24 cellular contexts compared by ENCODE assay signal in genomic region chr9:121754655-121755436, GRCh38.
DNase-seq lines count a peak whose midpoint lies in the region; ATAC-seq, FAIRE-seq and TF ChIP-seq lines count a peak whose summit lies in the region.
"Had no signal": no experiment of that assay in that cellular context is flagged by ENCODE, and none has a peak within 500 bp of the region (broad histone marks: within the 10 kb centered on the region; RNA-seq: fewer than 3 reads in every experiment).

No MANE protein-coding gene starts in this region.

- no peak overlapping the region for H4K91ac ChIP-seq in IMR-90 (ENCODE audit: insufficient read depth, low read depth, low read length)

- H3K9ac ChIP-seq in IMR-90 (ENCODE audit: low read depth, low read length): no peak overlapping the region
- no peak overlapping the region for H3K9ac ChIP-seq in PC-3 (ENCODE audit: low read length)
- H3K9ac ChIP-seq: GM23248 had no signal

- H3K27me3 ChIP-seq in IMR-90 (ENCODE audit: control insufficient read depth, insufficient read depth, low read length) (no peaks in the 10 kb centered on the region), bronchial epithelial cell (ENCODE audit: control insufficient read depth, insufficient read depth, low read length) (no peaks in the 10 kb centered on the region), suprapubic skin (no peaks in the 10 kb centered on the region), PC-3 (ENCODE audit: low read length) (no peaks in the 10 kb centered on the region)
- H3K27me3 ChIP-seq: brain microvascular endothelial cell had no signal

- H3K4me3 ChIP-seq in IMR-90 (ENCODE audit: insufficient read depth, low read depth, low read length) (no peak overlapping the region), bronchial epithelial cell (ENCODE audit: low read depth, low read length) (no peak overlapping the region), suprapubic skin (no peak overlapping the region), PC-3 (ENCODE audit: low read length) (no peak overlapping the region)
- H3K4me3 ChIP-seq: GM23248, K562 had no signal

- no peak overlapping the region for H2BK5ac ChIP-seq in IMR-90 (ENCODE audit: low read depth, low read length, poor library complexity, severe bottlenecking)

- H2AK5ac ChIP-seq in IMR-90 (ENCODE audit: low read depth, low read length): no peak overlapping the region

- 89% methylated on average over 8 of the region's 15 CpGs; no CpG with 5 or more reads in 1 of the 2 experiments for WGBS in IMR-90 (ENCODE audit: extremely low coverage in 2 of 2, insufficient read length in 1 of 2), 2 experiments
- 56% methylated on average over 9 of the region's 15 CpGs for WGBS in suprapubic skin

- H4K20me1 ChIP-seq in IMR-90 (ENCODE audit: insufficient read depth, low read length) (peaks cover 69% of the 10 kb centered on the region), PC-3 (ENCODE audit: low read length) (no peaks in the 10 kb centered on the region)

- H3K23ac ChIP-seq in IMR-90 (ENCODE audit: low read depth, low read length): no peak overlapping the region

- TF ChIP-seq CTCF in IMR-90 (conservative IDR thresholded peaks at IDR 0.05; ENCODE audit: low read depth, low read length): no peak
- no peak for TF ChIP-seq CTCF in bronchial epithelial cell (IDR thresholded peaks at IDR 0.05; ENCODE audit: insufficient read depth, low read length, severe bottlenecking)
- no peak for TF ChIP-seq CTCF in suprapubic skin (IDR thresholded peaks at IDR 0.05)
- TF ChIP-seq CTCF in PC-3 (conservative IDR thresholded peaks at IDR 0.05; ENCODE audit: low read depth, low read length): no peak

- TF ChIP-seq RAD21 in IMR-90 (IDR thresholded peaks at IDR 0.05; ENCODE audit: low read length): no peak

- no peak overlapping the region for H2BK20ac ChIP-seq in IMR-90 (ENCODE audit: low read depth, low read length)

- H3F3A ChIP-seq in PC-3 (ENCODE audit: low read length, unreplicated experiment): no peaks in the 10 kb centered on the region

- H2BK120ac ChIP-seq in IMR-90 (ENCODE audit: low read depth, low read length): no peak overlapping the region

- H3K79me1 ChIP-seq in IMR-90 (ENCODE audit: low read depth in 1 of 2, low read length in 2 of 2): peaks cover 22 to 67% of the 10 kb centered on the region in 2 experiments; a peak in 3 of 4 replicates

- H3K18ac ChIP-seq in IMR-90 (ENCODE audit: low read depth, low read length): no peak overlapping the region

- H2AK9ac ChIP-seq in IMR-90 (replicated peaks; ENCODE audit: low read depth, low read length, poor library complexity): peak overlapping the region; percentile 36

- no peak overlapping the region for H3K14ac ChIP-seq in IMR-90 (replicated peaks; ENCODE audit: low read depth, low read length)

- H3K9me3 ChIP-seq in IMR-90 (ENCODE audit: control insufficient read depth, insufficient read depth, low read length) (no peaks in the 10 kb centered on the region), suprapubic skin (no peaks in the 10 kb centered on the region), PC-3 (ENCODE audit: low read length) (no peaks in the 10 kb centered on the region)

- DNase-seq in IMR-90 (no peak), bronchial epithelial cell (ENCODE audit: low read depth) (peak; percentile 65), left kidney (ENCODE audit: low read depth, low spot score) (peak; percentile 31), suprapubic skin (ENCODE audit: low spot score in 2 of 2) (no peak), hypothalamus (lab: John Stamatoyannopoulos, UW) (no peak), middle frontal gyrus (ENCODE audit: extremely low spot score, low spot score) (no peak), SIG-M5 (lab: John Stamatoyannopoulos, UW) (no peak), PC-3 (no peak)
- DNase-seq: activated CD4-positive, alpha-beta T cell treated with anti-CD3 and anti-CD28 coated beads, Interleukin-2, amount 50 U/mL, for 4 hours; activated effector memory CD4-positive, alpha-beta T cell treated with anti-CD3 and anti-CD28 coated beads, Interleukin-2, amount 50 U/mL, for 16 hours; activated naive CD8-positive, alpha-beta T cell treated with anti-CD3 and anti-CD28 coated beads, Interleukin-2, amount 50 U/mL, for 24 hours; brain microvascular endothelial cell; CD4-positive, CD25-positive, alpha-beta regulatory T cell; foreskin melanocyte; GM23248; islet precursor cell; mesenchymal stem cell; naive B cell; NCI-H146; NCI-H526; stimulated activated CD8-positive, alpha-beta memory T cell treated with anti-CD3 and anti-CD28 coated beads, Interleukin-4, amount 100 ng/mL, for 48 hours; WERI-Rb-1 had no signal

- no peak overlapping the region for H2AFZ ChIP-seq in IMR-90 (replicated peaks; ENCODE audit: low read length, poor library complexity)
- no peak overlapping the region for H2AFZ ChIP-seq in PC-3 (ENCODE audit: low read length)
- H2AFZ ChIP-seq: GM23248 had no signal

- no peak for TF ChIP-seq EP300 in suprapubic skin (IDR thresholded peaks at IDR 0.05)

- POLR2A ChIA-PET in IMR-90 (lab: Charles Lee; ENCODE audit: unreplicated experiment) (no interaction called here), PC-3 (lab: Charles Lee; ENCODE audit: unreplicated experiment) (no interaction called here)

- H3K4me1 ChIP-seq in IMR-90 (ENCODE audit: control insufficient read depth, insufficient read depth, low read length): peaks cover 9% of the 10 kb centered on the region
- H3K4me1 ChIP-seq in suprapubic skin: peaks cover 54% of the 10 kb centered on the region
- no peaks in the 10 kb centered on the region for H3K4me1 ChIP-seq in PC-3 (ENCODE audit: insufficient read depth, low read length)

- peaks cover 20% of the 10 kb centered on the region for H3K36me3 ChIP-seq in IMR-90 (ENCODE audit: control insufficient read depth, insufficient read depth, low read length)
- peaks cover 24% of the 10 kb centered on the region for H3K36me3 ChIP-seq in bronchial epithelial cell (ENCODE audit: control insufficient read depth, insufficient read depth, low read length)
- peaks cover 32% of the 10 kb centered on the region for H3K36me3 ChIP-seq in suprapubic skin
- no peaks in the 10 kb centered on the region for H3K36me3 ChIP-seq in PC-3 (ENCODE audit: low read depth, low read length)

- no peak for TF ChIP-seq POLR2A in IMR-90 (IDR thresholded peaks at IDR 0.05; ENCODE audit: low read depth, low read length)
- TF ChIP-seq POLR2A in suprapubic skin (IDR thresholded peaks at IDR 0.05): no peak

- H3K4me2 ChIP-seq in IMR-90 (ENCODE audit: low read depth, low read length) (no peak overlapping the region), PC-3 (ENCODE audit: low read length) (no peak overlapping the region)

- in situ Hi-C loops in IMR-90 (cut with MboI; ENCODE audit: low sequenced_read_pairs): no loop called here

- no peak overlapping the region for H3K4ac ChIP-seq in IMR-90 (ENCODE audit: low read depth, low read length)

- no TSS peak for BruUV-seq in IMR-90 (replicated peaks; lab: Mats Ljungman, UMichigan)
- BruUV-seq in PC-3 (replicated peaks; lab: Mats Ljungman, UMichigan): no TSS peak

- ATAC-seq in IMR-90 (ENCODE audit: low read depth) (no peak), PC-3 (no peak)
- ATAC-seq: activated naive CD8-positive, alpha-beta T cell treated with anti-CD3 and anti-CD28 coated beads, Interleukin-2, amount 50 U/mL, for 24 hours; K562; SK-N-SH treated with all-trans-retinoic acid at 6 μM for 48 hours had no signal

- no peak overlapping the region for H3K56ac ChIP-seq in IMR-90 (ENCODE audit: extremely low read depth, insufficient read depth, low read length)

- H3K9me1 ChIP-seq in IMR-90 (ENCODE audit: insufficient read depth, low read length): peaks cover 16% of the 10 kb centered on the region

- H4K8ac ChIP-seq in IMR-90 (ENCODE audit: low read depth in 2 of 2, low read length in 2 of 2): no peak overlapping the region

- no peak overlapping the region for H2BK15ac ChIP-seq in IMR-90 (ENCODE audit: low read depth, low read length)

- intact Hi-C loops in IMR-90 (cut with micrococcal nuclease): no loop called here
- intact Hi-C loops in PC-3 (cut with micrococcal nuclease): no loop called here

- dilution Hi-C loops in IMR-90 (cut with HindIII; ENCODE audit: low sequenced_read_pairs, unreplicated experiment): no loop called here

- FAIRE-seq in bronchial epithelial cell (lab: Jason Lieb, UNC): no peak
- FAIRE-seq: K562 had no signal

- no peaks in the 10 kb centered on the region for H3K9me2 ChIP-seq in PC-3 (replicated peaks; ENCODE audit: low read length)

- CTCF ChIA-PET in IMR-90 (lab: Yijun Ruan, JAX): no interaction called here
- CTCF ChIA-PET in PC-3 (lab: Charles Lee): no interaction called here

- no peak overlapping the region for H3K27ac ChIP-seq in IMR-90 (ENCODE audit: insufficient read depth, low read length)
- peak overlapping the region; percentile 37 for H3K27ac ChIP-seq in suprapubic skin
- H3K27ac ChIP-seq in PC-3 (ENCODE audit: low read length): no peak overlapping the region
- H3K27ac ChIP-seq: brain microvascular endothelial cell, GM23248, WERI-Rb-1 had no signal

- no peak overlapping the region for H4K5ac ChIP-seq in IMR-90 (ENCODE audit: low read depth, low read length)

- H3K79me2 ChIP-seq in PC-3 (ENCODE audit: low read length): no peaks in the 10 kb centered on the region

TF ChIP-seq in IMR-90, 13 proteins besides CTCF, POLR2A, EP300 and RAD21:
- TF ChIP-seq SMC3 (IDR thresholded peaks at IDR 0.05; ENCODE audit: low read depth, low read length) (no peak), BHLHE40 (IDR thresholded peaks at IDR 0.05; ENCODE audit: low read depth, low read length) (no peak)

Comparison
In these comparisons a context has a peak if more than half of its experiments do, and no peak if none do; other contexts are left out.
1. DNase-seq: peak in bronchial epithelial cell (single experiment) and left kidney (single experiment); none in IMR-90 (single experiment), suprapubic skin (0 of 2), hypothalamus (0 of 51), middle frontal gyrus (single experiment), SIG-M5 (single experiment) and PC-3 (single experiment).